ENCODE assay signal across 17 cellular contexts in the genomic region with DNA sequence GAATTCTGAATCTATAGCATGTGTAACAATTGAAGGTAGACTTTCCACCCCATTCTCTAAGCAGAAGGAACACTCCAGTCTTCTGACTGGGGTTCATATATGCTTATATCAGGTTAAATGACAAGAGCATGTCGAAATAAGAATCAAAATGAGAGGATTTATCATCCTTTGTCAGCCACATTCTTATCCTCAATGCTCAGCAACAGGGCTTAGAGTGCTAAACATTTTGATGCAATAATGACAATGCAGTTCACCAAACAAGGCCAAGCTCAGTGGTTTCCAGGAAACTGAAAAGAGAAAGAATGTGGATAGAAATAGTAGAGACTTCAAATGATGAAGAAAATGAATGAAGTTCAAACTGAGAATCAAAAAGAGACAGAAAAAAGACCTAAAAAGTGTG.
A peak's percentile ranks its signal among the peaks of the same experiment; 100 is the strongest.
DNase-seq lines count a peak whose midpoint lies in the region; ATAC-seq, FAIRE-seq and TF ChIP-seq lines count a peak whose summit lies in the region.
"Had no signal": no experiment of that assay in that cellular context is flagged by ENCODE, and none has a peak within 500 bp of the region (broad histone marks: within the 10 kb centered on the region; RNA-seq: fewer than 3 reads in every experiment).

No MANE protein-coding gene starts in this region.

- H3K27ac Mint-ChIP-seq in endothelial cell (ENCODE audit: unreplicated experiment), result no peak overlapping the region
- no peak overlapping the region for H3K27ac Mint-ChIP-seq in activated naive CD4-positive, alpha-beta T cell treated with anti-CD3 and anti-CD28 coated beads for 36 hours
- H3K27ac Mint-ChIP-seq: activated T-helper 17 cell treated with anti-CD3 and anti-CD28 coated beads, Interleukin-2, amount 50 U/mL, for 72 hours had no signal

- H3K4me1 Mint-ChIP-seq in endothelial cell (ENCODE audit: unreplicated experiment), result no peaks in the 10 kb centered on the region
- H3K4me1 Mint-ChIP-seq in activated naive CD4-positive, alpha-beta T cell treated with anti-CD3 and anti-CD28 coated beads for 36 hours (ENCODE audit: low read depth), result no peaks in the 10 kb centered on the region
- H3K4me1 Mint-ChIP-seq: activated T-helper 17 cell treated with anti-CD3 and anti-CD28 coated beads, Interleukin-2, amount 50 U/mL, for 72 hours had no signal

- no peaks in the 10 kb centered on the region for H3K9me3 ChIP-seq in RWPE2 (ENCODE audit: severe bottlenecking)
- H3K9me3 ChIP-seq in mesodermal cell (ENCODE audit: control insufficient read depth, low read length), result no peaks in the 10 kb centered on the region
- no peaks in the 10 kb centered on the region for H3K9me3 ChIP-seq in pancreas
- H3K9me3 ChIP-seq: ascending aorta, prostate gland had no signal

- H3K4me3 Mint-ChIP-seq in endothelial cell (ENCODE audit: unreplicated experiment), result no peak overlapping the region
- no peak overlapping the region for H3K4me3 Mint-ChIP-seq in activated naive CD4-positive, alpha-beta T cell treated with anti-CD3 and anti-CD28 coated beads for 36 hours
- H3K4me3 Mint-ChIP-seq: activated T-helper 17 cell treated with anti-CD3 and anti-CD28 coated beads, Interleukin-2, amount 50 U/mL, for 72 hours had no signal

- H3K4me1 ChIP-seq in RWPE2 (ENCODE audit: insufficient read depth, poor library complexity, severe bottlenecking), result no peaks in the 10 kb centered on the region
- no peaks in the 10 kb centered on the region for H3K4me1 ChIP-seq in mesodermal cell (ENCODE audit: control insufficient read depth, insufficient read depth, low read length, poor library complexity, severe bottlenecking)
- H3K4me1 ChIP-seq in pancreas, result no peaks in the 10 kb centered on the region
- H3K4me1 ChIP-seq: ascending aorta, prostate gland had no signal

- CTCF ChIA-PET in activated naive CD4-positive, alpha-beta T cell treated with anti-CD3 and anti-CD28 coated beads for 36 hours (lab: Charles Lee), result no interaction called here

- no peak for FAIRE-seq in pancreas (lab: Jason Lieb, UNC)

- H3K4me3 ChIP-seq in RWPE2 (ENCODE audit: severe bottlenecking) (no peak overlapping the region), epithelial cell of proximal tubule (ENCODE audit: low read depth, low read length) (no peak overlapping the region), mesodermal cell (ENCODE audit: extremely low read depth, insufficient read depth, low read length, poor library complexity, severe bottlenecking) (no peak overlapping the region), pancreas (no peak overlapping the region)
- H3K4me3 ChIP-seq: ascending aorta, GM12878, prostate gland had no signal

- no CpG with 5 or more reads among the region's 1 CpG for whole genome bisulfite sequencing in mesodermal cell (ENCODE audit: insufficient coverage in 2 of 2), 2 experiments
- WGBS in pancreas, 2 donors, result 47 to 63% methylated on average over 1 of the region's 1 CpG

- no peaks in the 10 kb centered on the region for H3K27me3 Mint-ChIP-seq in endothelial cell (ENCODE audit: unreplicated experiment)
- H3K27me3 Mint-ChIP-seq in activated naive CD4-positive, alpha-beta T cell treated with anti-CD3 and anti-CD28 coated beads for 36 hours (ENCODE audit: low read depth), result no peaks in the 10 kb centered on the region
- H3K27me3 Mint-ChIP-seq: activated T-helper 17 cell treated with anti-CD3 and anti-CD28 coated beads, Interleukin-2, amount 50 U/mL, for 72 hours had no signal

- no peaks in the 10 kb centered on the region for H3K9me3 Mint-ChIP-seq in endothelial cell (ENCODE audit: unreplicated experiment)
- H3K9me3 Mint-ChIP-seq in activated naive CD4-positive, alpha-beta T cell treated with anti-CD3 and anti-CD28 coated beads for 36 hours, result no peaks in the 10 kb centered on the region
- H3K9me3 Mint-ChIP-seq: activated T-helper 17 cell treated with anti-CD3 and anti-CD28 coated beads, Interleukin-2, amount 50 U/mL, for 72 hours had no signal

- ATAC-seq in RWPE2 (ENCODE audit: low read depth), result peak; percentile 55; the same call in 2 of the 3 replicates
- no peak for ATAC-seq in GM19463 (IDR thresholded peaks at IDR 0.05; ENCODE audit: unreplicated experiment)
- no peak for ATAC-seq in pancreas
- ATAC-seq: activated T-helper 17 cell treated with anti-CD3 and anti-CD28 coated beads, Interleukin-2, amount 50 U/mL, for 72 hours; GM12878; Panc1 had no signal

- peak; percentile 70 for DNase-seq in EH (ENCODE audit: low read depth)
- no peak for DNase-seq in RWPE2 (ENCODE audit: low spot score)
- peak; percentile 45 for DNase-seq in epithelial cell of proximal tubule (ENCODE audit: low read depth)
- DNase-seq in pancreas, result no peak
- DNase-seq in endothelial cell (ENCODE audit: low spot score), result no peak
- no peak for DNase-seq in activated naive CD4-positive, alpha-beta T cell treated with anti-CD3 and anti-CD28 coated beads for 36 hours
- DNase-seq: activated CD4-positive, alpha-beta T cell treated with anti-CD3 and anti-CD28 coated beads, Interleukin-2, amount 50 U/mL, for 1 hour; DMS79; NCI-H1105 treated with DMSO at 0.1 percent for 48 hours; NCI-H446 treated with DMSO at 0.1 percent for 48 hours had no signal

- no peak overlapping the region for H3K27ac ChIP-seq in RWPE2 (ENCODE audit: poor library complexity, severe bottlenecking)
- H3K27ac ChIP-seq in mesodermal cell (ENCODE audit: low read depth, low read length, severe bottlenecking), result peak overlapping the region; percentile 30
- H3K27ac ChIP-seq in pancreas, result no peak overlapping the region
- H3K27ac ChIP-seq: ascending aorta, prostate gland had no signal

- H3K36me3 ChIP-seq in RWPE2 (ENCODE audit: low read depth) (no peaks in the 10 kb centered on the region), mesodermal cell (ENCODE audit: control insufficient read depth, insufficient read depth, low read length) (no peaks in the 10 kb centered on the region), pancreas (no peaks in the 10 kb centered on the region)
- H3K36me3 ChIP-seq: ascending aorta, prostate gland had no signal

- intact Hi-C loops in pancreas (cut with DNase I), result no loop called here
- intact Hi-C loops in activated naive CD4-positive, alpha-beta T cell treated with anti-CD3 and anti-CD28 coated beads for 36 hours (cut with micrococcal nuclease), result no loop called here

- no peaks in the 10 kb centered on the region for H3K27me3 ChIP-seq in RWPE2 (ENCODE audit: insufficient read depth, poor library complexity, severe bottlenecking)
- H3K27me3 ChIP-seq in pancreas, result no peaks in the 10 kb centered on the region
- H3K27me3 ChIP-seq: ascending aorta had no signal

- no peaks in the 10 kb centered on the region for H3K36me3 Mint-ChIP-seq in endothelial cell (ENCODE audit: low read depth, unreplicated experiment)
- H3K36me3 Mint-ChIP-seq in activated naive CD4-positive, alpha-beta T cell treated with anti-CD3 and anti-CD28 coated beads for 36 hours (ENCODE audit: low read depth), result no peaks in the 10 kb centered on the region

- TF ChIP-seq CTCF in RWPE2 (IDR thresholded peaks at IDR 0.05; ENCODE audit: poor library complexity, severe bottlenecking) (no peak), epithelial cell of proximal tubule (conservative IDR thresholded peaks at IDR 0.05; ENCODE audit: low read depth, low read length) (no peak), pancreas (IDR thresholded peaks at IDR 0.05) (no peak), endothelial cell (IDR thresholded peaks at IDR 0.05; ENCODE audit: unreplicated experiment) (no peak)

Comparison
In these comparisons a context has a peak if more than half of its experiments do, and no peak if none do; other contexts are left out.
1. DNase-seq: peak in EH (single experiment) and epithelial cell of proximal tubule (single experiment); none in RWPE2 (single experiment), pancreas (0 of 6), endothelial cell (single experiment) and activated naive CD4-positive, alpha-beta T cell treated with anti-CD3 and anti-CD28 coated beads for 36 hours (single experiment).